27 cellular contexts compared by ENCODE assay signal in the genomic region with DNA sequence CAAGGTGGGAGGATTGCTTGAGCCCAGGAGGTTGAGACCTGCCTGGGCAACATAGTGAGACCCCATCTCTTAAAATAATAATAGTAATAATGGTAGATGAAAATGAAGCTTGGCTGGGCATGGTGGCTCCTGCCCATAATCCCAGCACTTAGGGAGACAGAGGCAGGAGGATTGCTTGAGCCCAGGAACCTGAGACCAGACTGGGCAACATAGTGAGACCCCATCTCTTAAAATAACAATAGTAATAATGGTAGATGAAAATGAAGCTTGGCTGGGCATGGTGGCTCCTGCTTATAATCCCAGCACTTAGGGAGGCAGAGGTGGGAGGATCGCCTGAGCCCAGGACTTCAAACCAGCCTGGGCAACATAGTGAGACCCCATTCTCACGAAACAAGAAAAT.
"Had no signal": no experiment of that assay in that cellular context is flagged by ENCODE, and none has a peak within 500 bp of the region (broad histone marks: within the 10 kb centered on the region; RNA-seq: fewer than 3 reads in every experiment).

No MANE protein-coding gene starts in this region.

- H3K9me3 Mint-ChIP-seq: activated B cell treated with CpG ODN at 0.5 μM for 24 hours; activated CD4-positive, alpha-beta memory T cell treated with anti-CD3 and anti-CD28 coated beads, Interleukin-2, amount 10 ng/mL, durations not matched to agents 7 days and 5 days; activated naive CD4-positive, alpha-beta T cell treated with anti-CD3 and anti-CD28 coated beads, Interleukin-2, amount 50 U/mL, for 24 hours; activated T-helper 17 cell treated with anti-CD3 and anti-CD28 coated beads, Interleukin-2, amount 50 U/mL, for 72 hours; central memory CD8-positive, alpha-beta T cell had no signal

- H3K27ac ChIP-seq: ascending aorta, body of pancreas, Peyer's patch had no signal

- DNase-seq: activated B cell treated with CpG ODN at 0.5 μM for 24 hours; activated CD4-positive, alpha-beta memory T cell treated with anti-CD3 and anti-CD28 coated beads, Interleukin-2, amount 10 ng/mL, durations not matched to agents 7 days and 5 days; activated CD4-positive, alpha-beta T cell treated with anti-CD3 and anti-CD28 coated beads, Interleukin-2, amount 50 U/mL, for 1 hour; activated gamma-delta T cell treated with Interleukin-2 at 50 U/mL for 16 hours; activated T-cell treated with anti-CD3 and anti-CD28 coated beads for 4 hours; activated T-cell treated with anti-CD3 and anti-CD28 coated beads, Interleukin-2, amount 50 U/mL, for 48 hours; amniotic stem cell; body of pancreas; KG1; NCI-H1105; NCI-H1436; NCI-H1694 treated with DMSO at 0.1 percent for 48 hours; NCI-H2029 treated with DMSO at 0.1 percent for 48 hours; NCI-H345; NCI-H510A; NCI-H526 treated with DMSO at 0.1 percent for 48 hours; NCI-H82; NK-92 treated with Interleukin-12 subunit alpha and Interleukin-12 subunit beta, amount 100 ng/mL, for 24 hours; OCI-M1; Peyer's patch; SHP77 treated with DMSO at 0.1 percent for 48 hours; T-helper 17 cell; T-helper 9 cell had no signal

- H3K4me1 Mint-ChIP-seq: activated B cell treated with CpG ODN at 0.5 μM for 24 hours; activated CD4-positive, alpha-beta memory T cell treated with anti-CD3 and anti-CD28 coated beads, Interleukin-2, amount 10 ng/mL, durations not matched to agents 7 days and 5 days; activated naive CD4-positive, alpha-beta T cell treated with anti-CD3 and anti-CD28 coated beads, Interleukin-2, amount 50 U/mL, for 24 hours; activated T-helper 17 cell treated with anti-CD3 and anti-CD28 coated beads, Interleukin-2, amount 50 U/mL, for 72 hours; central memory CD8-positive, alpha-beta T cell had no signal

- H3K4me3 ChIP-seq: ascending aorta, body of pancreas, Peyer's patch had no signal

- H3K36me3 Mint-ChIP-seq: activated naive CD4-positive, alpha-beta T cell treated with anti-CD3 and anti-CD28 coated beads, Interleukin-2, amount 50 U/mL, for 24 hours had no signal

- H3K27me3 ChIP-seq: ascending aorta, body of pancreas, Peyer's patch had no signal

- H3K36me3 ChIP-seq: ascending aorta, Peyer's patch had no signal

- H3K4me3 Mint-ChIP-seq: activated B cell treated with CpG ODN at 0.5 μM for 24 hours; activated CD4-positive, alpha-beta memory T cell treated with anti-CD3 and anti-CD28 coated beads, Interleukin-2, amount 10 ng/mL, durations not matched to agents 7 days and 5 days; activated naive CD4-positive, alpha-beta T cell treated with anti-CD3 and anti-CD28 coated beads, Interleukin-2, amount 50 U/mL, for 24 hours; activated T-helper 17 cell treated with anti-CD3 and anti-CD28 coated beads, Interleukin-2, amount 50 U/mL, for 72 hours; central memory CD8-positive, alpha-beta T cell; T-helper 17 cell had no signal

- H3K27me3 Mint-ChIP-seq: activated CD4-positive, alpha-beta memory T cell treated with anti-CD3 and anti-CD28 coated beads, Interleukin-2, amount 10 ng/mL, durations not matched to agents 7 days and 5 days; activated naive CD4-positive, alpha-beta T cell treated with anti-CD3 and anti-CD28 coated beads, Interleukin-2, amount 50 U/mL, for 24 hours had no signal

- H3K4me1 ChIP-seq: ascending aorta, body of pancreas, Peyer's patch had no signal

- H3K27ac Mint-ChIP-seq: activated B cell treated with CpG ODN at 0.5 μM for 24 hours; activated CD4-positive, alpha-beta memory T cell treated with anti-CD3 and anti-CD28 coated beads, Interleukin-2, amount 10 ng/mL, durations not matched to agents 7 days and 5 days; activated naive CD4-positive, alpha-beta T cell treated with anti-CD3 and anti-CD28 coated beads, Interleukin-2, amount 50 U/mL, for 24 hours; activated T-helper 17 cell treated with anti-CD3 and anti-CD28 coated beads, Interleukin-2, amount 50 U/mL, for 72 hours; T-helper 17 cell had no signal

- H3K9me3 ChIP-seq: ascending aorta, body of pancreas, Peyer's patch had no signal

- ATAC-seq: activated T-helper 17 cell treated with anti-CD3 and anti-CD28 coated beads, Interleukin-2, amount 50 U/mL, for 72 hours; body of pancreas; T-helper 17 cell had no signal
